28 cellular contexts compared by ENCODE assay signal in genomic region chr7:70723339-70723738, GRCh38.
"Had no signal": no experiment of that assay in that cellular context is flagged by ENCODE, and none has a peak within 500 bp of the region (broad histone marks: within the 10 kb centered on the region; RNA-seq: fewer than 3 reads in every experiment).

No MANE protein-coding gene starts in this region.

- ATAC-seq: foreskin keratinocyte, gastroesophageal sphincter, heart left ventricle, left cardiac atrium, lower lobe of right lung, sciatic nerve had no signal

- DNase-seq: dorsolateral prefrontal cortex; effector CD8-positive, alpha-beta T cell; foreskin keratinocyte; heart left ventricle; left cardiac atrium; left ventricle myocardium inferior; lower lobe of right lung; nucleus accumbens; stimulated activated CD4-positive, alpha-beta T cell treated with anti-CD3 and anti-CD28 coated beads, Interleukin-12 subunit alpha, Interleukin-12 subunit beta, amount 100 ng/mL, for 4 hours; stimulated activated CD4-positive, alpha-beta T cell treated with anti-CD3 and anti-CD28 coated beads, Interleukin-1b, Interleukin-23, amount 100 ng/mL, for 48 hours; stimulated activated CD4-positive, alpha-beta T cell treated with anti-CD3 and anti-CD28 coated beads, Interleukin-4, amount 100 ng/mL, for 1 hour; stimulated activated CD8-positive, alpha-beta memory T cell treated with anti-CD3 and anti-CD28 coated beads, Interleukin-4, amount 100 ng/mL, for 48 hours; stimulated activated naive CD4-positive, alpha-beta T cell treated with Interleukin-2 at 50 U/mL for 16 hours; stomach; thyroid gland had no signal

- H3K27ac ChIP-seq: dorsolateral prefrontal cortex, esophagus muscularis mucosa, foreskin keratinocyte, gastroesophageal sphincter, heart left ventricle, hepatocyte, left ventricle myocardium inferior, lower lobe of right lung, prostate gland, right atrium auricular region, stomach, thyroid gland had no signal

- H2AFZ ChIP-seq: hepatocyte had no signal

- H3K36me3 ChIP-seq: esophagus muscularis mucosa, gastroesophageal sphincter, heart left ventricle, left ventricle myocardium inferior, lower lobe of right lung, prostate gland, right atrium auricular region, stomach, thyroid gland had no signal

- H3K27me3 Mint-ChIP-seq: memory B cell, type B pancreatic cell had no signal

- H3K9me3 Mint-ChIP-seq: memory B cell, nephron had no signal

- H3K27ac Mint-ChIP-seq: memory B cell, type B pancreatic cell had no signal

- H3K9me3 ChIP-seq: esophagus muscularis mucosa, gastroesophageal sphincter, heart left ventricle, left ventricle myocardium inferior, lower lobe of right lung, prostate gland, right atrium auricular region, stomach, thyroid gland had no signal

- H3K4me2 ChIP-seq: hepatocyte, smooth muscle cell had no signal

- H3K4me3 ChIP-seq: dorsolateral prefrontal cortex, esophagus muscularis mucosa, gastroesophageal sphincter, heart left ventricle, hepatocyte, left ventricle myocardium inferior, lower lobe of right lung, prostate gland, right atrium auricular region, smooth muscle cell, stomach, thyroid gland had no signal

- H3K4me1 ChIP-seq: foreskin keratinocyte, left ventricle myocardium inferior, prostate gland, right atrium auricular region, thyroid gland had no signal

- FAIRE-seq: colon, endothelial cell of umbilical vein, islet of Langerhans had no signal

- H3K4me3 Mint-ChIP-seq: memory B cell, nephron, type B pancreatic cell had no signal

- H3K27me3 ChIP-seq: dorsolateral prefrontal cortex, esophagus muscularis mucosa, foreskin keratinocyte, gastroesophageal sphincter, heart left ventricle, hepatocyte, right atrium auricular region, stomach, thyroid gland had no signal
